In genomic region chr11:112425121-112425520, GRCh38 we compare ENCODE assay signal across 17 cellular contexts.
DNase-seq lines count a peak whose midpoint lies in the region; ATAC-seq, FAIRE-seq and TF ChIP-seq lines count a peak whose summit lies in the region.
"Had no signal": no experiment of that assay in that cellular context is flagged by ENCODE, and none has a peak within 500 bp of the region (broad histone marks: within the 10 kb centered on the region; RNA-seq: fewer than 3 reads in every experiment).

No MANE protein-coding gene starts in this region.

- DNase-seq in Daoy (ENCODE audit: low read depth) (peak; percentile 26), HTR-8/SVneo (ENCODE audit: insufficient read length, low spot score) (no peak), RWPE2 (ENCODE audit: low spot score) (no peak), hepatocyte (ENCODE audit: low spot score) (no peak), left lung (no peak)
- DNase-seq in activated CD8-positive, alpha-beta T cell treated with anti-CD3 and anti-CD28 coated beads, Interleukin-2, amount 10 ng/mL, durations not matched to agents 7 days and 5 days = no peak
- DNase-seq: 8988T; AML-193; CD4-positive, CD25-positive, alpha-beta regulatory T cell; DMS 273 treated with DMSO at 0.1 percent for 48 hours; GM23248; H7 had no signal

- no peak overlapping the region for H3K27ac Mint-ChIP-seq in activated CD8-positive, alpha-beta T cell treated with anti-CD3 and anti-CD28 coated beads, Interleukin-2, amount 10 ng/mL, durations not matched to agents 7 days and 5 days
- H3K27ac Mint-ChIP-seq: CD4-positive, CD25-positive, alpha-beta regulatory T cell had no signal

- WGBS in hepatocyte (ENCODE audit: low lambda C conversion rate, missing lambda C conversion rate) = 85% methylated on average over 5 of the region's 5 CpGs

- H3K27me3 ChIP-seq in RWPE2 (ENCODE audit: insufficient read depth, poor library complexity, severe bottlenecking) (no peaks in the 10 kb centered on the region), hepatocyte (peaks cover 6% of the 10 kb centered on the region), left lung (no peaks in the 10 kb centered on the region)
- H3K27me3 ChIP-seq: BLaER1 had no signal

- H2AFZ ChIP-seq in hepatocyte = no peak overlapping the region
- H2AFZ ChIP-seq: GM23248 had no signal

- H3K4me3 Mint-ChIP-seq in activated CD8-positive, alpha-beta T cell treated with anti-CD3 and anti-CD28 coated beads, Interleukin-2, amount 10 ng/mL, durations not matched to agents 7 days and 5 days = no peak overlapping the region
- H3K4me3 Mint-ChIP-seq: CD4-positive, CD25-positive, alpha-beta regulatory T cell had no signal

- H3K4me3 ChIP-seq in RWPE2 (ENCODE audit: severe bottlenecking) (no peak overlapping the region), hepatocyte (no peak overlapping the region), left lung (no peak overlapping the region)
- H3K4me3 ChIP-seq: BLaER1, GM12878, GM23248 had no signal

- H3K27ac ChIP-seq in RWPE2 (ENCODE audit: poor library complexity, severe bottlenecking) (no peak overlapping the region), hepatocyte (no peak overlapping the region), left lung (no peak overlapping the region)
- H3K27ac ChIP-seq: BLaER1, GM23248 had no signal

- no peaks in the 10 kb centered on the region for H3K36me3 Mint-ChIP-seq in activated CD8-positive, alpha-beta T cell treated with anti-CD3 and anti-CD28 coated beads, Interleukin-2, amount 10 ng/mL, durations not matched to agents 7 days and 5 days (ENCODE audit: low read depth)
- H3K36me3 Mint-ChIP-seq: CD4-positive, CD25-positive, alpha-beta regulatory T cell had no signal

- TF ChIP-seq CTCF in RWPE2 (IDR thresholded peaks at IDR 0.05; ENCODE audit: poor library complexity, severe bottlenecking) = no peak
- TF ChIP-seq CTCF in hepatocyte (IDR thresholded peaks at IDR 0.05; ENCODE audit: poor library complexity) = no peak
- no peak for TF ChIP-seq CTCF in left lung (IDR thresholded peaks at IDR 0.05)

- H3K9me3 ChIP-seq in RWPE2 (ENCODE audit: severe bottlenecking) (no peaks in the 10 kb centered on the region), hepatocyte (ENCODE audit: low read depth) (no peaks in the 10 kb centered on the region), left lung (peaks cover 0 to 4% of the 10 kb centered on the region in 2 donors)

- POLR2A ChIA-PET in activated CD8-positive, alpha-beta T cell treated with anti-CD3 and anti-CD28 coated beads, Interleukin-2, amount 10 ng/mL, durations not matched to agents 7 days and 5 days (lab: Charles Lee) = no interaction called here

- no peaks in the 10 kb centered on the region for H3K9me3 Mint-ChIP-seq in activated CD8-positive, alpha-beta T cell treated with anti-CD3 and anti-CD28 coated beads, Interleukin-2, amount 10 ng/mL, durations not matched to agents 7 days and 5 days (ENCODE audit: insufficient read depth)

- H3K4me2 ChIP-seq in hepatocyte = no peak overlapping the region
- H3K4me2 ChIP-seq: BLaER1 had no signal

- no peaks in the 10 kb centered on the region for H4K20me1 ChIP-seq in hepatocyte (ENCODE audit: insufficient read depth, poor library complexity, severe bottlenecking)
- H4K20me1 ChIP-seq: BLaER1 had no signal

- no peaks in the 10 kb centered on the region for H3K4me1 ChIP-seq in RWPE2 (ENCODE audit: insufficient read depth, poor library complexity, severe bottlenecking)
- no peaks in the 10 kb centered on the region for H3K4me1 ChIP-seq in hepatocyte (ENCODE audit: insufficient read depth)
- no peaks in the 10 kb centered on the region for H3K4me1 ChIP-seq in left lung
- H3K4me1 ChIP-seq: BLaER1 had no signal

- FAIRE-seq in HTR-8/SVneo (lab: Jason Lieb, UNC) = peak; percentile 79
- FAIRE-seq: GM12878, GM18507, HepG2 had no signal

- intact Hi-C loops in left lung (cut with DNase I) = no loop called here

- H3K4me1 Mint-ChIP-seq in activated CD8-positive, alpha-beta T cell treated with anti-CD3 and anti-CD28 coated beads, Interleukin-2, amount 10 ng/mL, durations not matched to agents 7 days and 5 days (ENCODE audit: low read depth) = no peaks in the 10 kb centered on the region
- H3K4me1 Mint-ChIP-seq: CD4-positive, CD25-positive, alpha-beta regulatory T cell had no signal

- CTCF ChIA-PET in activated CD8-positive, alpha-beta T cell treated with anti-CD3 and anti-CD28 coated beads, Interleukin-2, amount 10 ng/mL, durations not matched to agents 7 days and 5 days (lab: Charles Lee) = no interaction called here

- no peaks in the 10 kb centered on the region for H3K79me2 ChIP-seq in hepatocyte

- peaks cover 13% of the 10 kb centered on the region for H3K27me3 Mint-ChIP-seq in activated CD8-positive, alpha-beta T cell treated with anti-CD3 and anti-CD28 coated beads, Interleukin-2, amount 10 ng/mL, durations not matched to agents 7 days and 5 days (ENCODE audit: low read depth)

- no peaks in the 10 kb centered on the region for H3K36me3 ChIP-seq in RWPE2 (ENCODE audit: low read depth)
- H3K36me3 ChIP-seq in hepatocyte (replicated peaks; ENCODE audit: insufficient read depth, low read depth) = no peaks in the 10 kb centered on the region
- no peaks in the 10 kb centered on the region for H3K36me3 ChIP-seq in left lung
- H3K36me3 ChIP-seq: BLaER1 had no signal

- peak; percentile 66; the same call in 2 of the 3 replicates for ATAC-seq in RWPE2 (ENCODE audit: low read depth)
- peak; percentile 23 for ATAC-seq in esophagus mucosa
- no peak for ATAC-seq in activated CD8-positive, alpha-beta T cell treated with anti-CD3 and anti-CD28 coated beads, Interleukin-2, amount 10 ng/mL, durations not matched to agents 7 days and 5 days
- ATAC-seq in left lung = no peak
- ATAC-seq: GM12878, HepG2 had no signal

- H3K9me2 ChIP-seq in hepatocyte (replicated peaks; ENCODE audit: insufficient read depth) = no peaks in the 10 kb centered on the region

Comparison
In these comparisons a context has a peak if more than half of its experiments do, and no peak if none do; other contexts are left out.
1. ATAC-seq: peak in RWPE2 (single experiment) and esophagus mucosa (single experiment); none in activated CD8-positive, alpha-beta T cell treated with anti-CD3 and anti-CD28 coated beads, Interleukin-2, amount 10 ng/mL, durations not matched to agents 7 days and 5 days (single experiment) and left lung (single experiment).